In genomic region chr15:65376767-65377104, GRCh38 we compare ENCODE assay signal across 8 cellular contexts. TPM values are rescaled to one million over a fixed set of nuclear protein-coding genes. Genes with fewer than 3 reads are reported as not detected.
DNase-seq lines count a peak whose midpoint lies in the region; ATAC-seq lines count a peak whose summit lies in the region.

No MANE protein-coding gene starts in this region.

- H2BK5ac ChIP-seq in mesendoderm (ENCODE audit: low read length): peak overlapping the region; percentile 21

- H3K9me3 Mint-ChIP-seq in activated naive CD4-positive, alpha-beta T cell treated with anti-CD3 and anti-CD28 coated beads, Interleukin-2, amount 10 ng/mL, durations not matched to agents 7 days and 5 days: no peaks in the 10 kb centered on the region

- H3K79me1 ChIP-seq in mesendoderm (ENCODE audit: low read length): peaks cover 9% of the 10 kb centered on the region

- peaks cover 13% of the 10 kb centered on the region for H3K79me2 ChIP-seq in mesendoderm (ENCODE audit: control insufficient read depth, insufficient read depth, low read length)

- no peak overlapping the region for H3K23ac ChIP-seq in mesendoderm (ENCODE audit: low read length)

- peaks cover 6% of the 10 kb centered on the region for H3K4me1 ChIP-seq in mesendoderm (ENCODE audit: control insufficient read depth, low read depth, low read length)

- H3K4me1 Mint-ChIP-seq in activated naive CD4-positive, alpha-beta T cell treated with anti-CD3 and anti-CD28 coated beads, Interleukin-2, amount 10 ng/mL, durations not matched to agents 7 days and 5 days: peaks cover 14% of the 10 kb centered on the region

- H3K9ac ChIP-seq in mesendoderm (ENCODE audit: low read length): peak overlapping the region; percentile 76

- H3K27ac Mint-ChIP-seq in activated naive CD4-positive, alpha-beta T cell treated with anti-CD3 and anti-CD28 coated beads, Interleukin-2, amount 10 ng/mL, durations not matched to agents 7 days and 5 days: no peak overlapping the region

- H3K27me3 Mint-ChIP-seq in activated naive CD4-positive, alpha-beta T cell treated with anti-CD3 and anti-CD28 coated beads, Interleukin-2, amount 10 ng/mL, durations not matched to agents 7 days and 5 days: peaks cover 94% of the 10 kb centered on the region

- H2AK5ac ChIP-seq in mesendoderm (ENCODE audit: low read length): no peak overlapping the region

- peaks cover 2% of the 10 kb centered on the region for H3K36me3 ChIP-seq in mesendoderm (ENCODE audit: control insufficient read depth, insufficient read depth, low read length)

- H4K5ac ChIP-seq in mesendoderm (ENCODE audit: low read length): no peak overlapping the region

- peak overlapping the region; percentile 99 for H3K18ac ChIP-seq in mesendoderm (ENCODE audit: low read length)

- peak overlapping the region; percentile 38 for H3K4me3 Mint-ChIP-seq in activated naive CD4-positive, alpha-beta T cell treated with anti-CD3 and anti-CD28 coated beads, Interleukin-2, amount 10 ng/mL, durations not matched to agents 7 days and 5 days

- ATAC-seq in HG02970 (IDR thresholded peaks at IDR 0.05; ENCODE audit: low FRiP score, unreplicated experiment): no peak
- no peak for ATAC-seq in HG02759 (IDR thresholded peaks at IDR 0.05; ENCODE audit: unreplicated experiment)

- H3K27me3 ChIP-seq in mesendoderm (ENCODE audit: insufficient read depth, low read length, poor library complexity): no peaks in the 10 kb centered on the region

- H2BK15ac ChIP-seq in mesendoderm (replicated peaks; ENCODE audit: low read depth): no peak overlapping the region

- peak overlapping the region; percentile 93 for H3K27ac ChIP-seq in mesendoderm (ENCODE audit: low read depth, low read length)

- H2BK120ac ChIP-seq in mesendoderm (ENCODE audit: low read depth, low read length): no peak overlapping the region

- peak; percentile 27 for DNase-seq in activated naive CD4-positive, alpha-beta T cell treated with anti-CD3 and anti-CD28 coated beads, Interleukin-2, amount 10 ng/mL, durations not matched to agents 7 days and 5 days
- DNase-seq in activated naive CD4-positive, alpha-beta T cell (lab: John Stamatoyannopoulos, UW): no peak
- DNase-seq in cerebellar cortex (ENCODE audit: low spot score): peak; percentile 45
- DNase-seq in mesendoderm: peak; percentile 75
- no peak for DNase-seq in activated CD4-positive, CD25-positive, alpha-beta regulatory T cell (lab: John Stamatoyannopoulos, UW)
- DNase-seq in T1000 (lab: John Stamatoyannopoulos, UW): no peak

- H4K8ac ChIP-seq in mesendoderm (ENCODE audit: low read depth, low read length): no peak overlapping the region

- peak overlapping the region; percentile 5 for H3K4ac ChIP-seq in mesendoderm (ENCODE audit: low read depth, low read length)

- H3K4me3 ChIP-seq in mesendoderm (ENCODE audit: low read length): peak overlapping the region; percentile 45

- CTCF ChIA-PET in activated naive CD4-positive, alpha-beta T cell treated with anti-CD3 and anti-CD28 coated beads, Interleukin-2, amount 10 ng/mL, durations not matched to agents 7 days and 5 days (lab: Charles Lee): interaction anchor here (0.7 to 0.9 kb wide), 2 partner anchors 9 to 11 kb away, joined by 3 to 4 read pairs; no protein-coding TSS in a partner anchor

- WGBS in mesendoderm (ENCODE audit: extremely low coverage, insufficient coverage, low lambda C conversion rate): no CpG with 5 or more reads among the region's 21 CpGs

- no peaks in the 10 kb centered on the region for H3K36me3 Mint-ChIP-seq in activated naive CD4-positive, alpha-beta T cell treated with anti-CD3 and anti-CD28 coated beads, Interleukin-2, amount 10 ng/mL, durations not matched to agents 7 days and 5 days

- peak overlapping the region; percentile 91 for H3K56ac ChIP-seq in mesendoderm (ENCODE audit: low read length)

- peak overlapping the region; percentile 88 for H3K4me2 ChIP-seq in mesendoderm (ENCODE audit: low read length)

RNA-seq across cellular contexts. Expression of gene IGDCC3, which starts 1.1 kb away (rescaled TPM):
- 44.0 TPM for polyA plus RNA-seq in mesendoderm (2013, experiment 1 of 2)
- polyA plus RNA-seq in mesendoderm (2013, experiment 2 of 2): 43.7 TPM

RNA-seq across cellular contexts. Expression of gene IGDCC4, which starts 46.0 kb away (rescaled TPM):
- polyA plus RNA-seq in mesendoderm (2013, experiment 1 of 2): 1.7 TPM
- 1.8 TPM for polyA plus RNA-seq in mesendoderm (2013, experiment 2 of 2)

Comparison
In these comparisons a context has a peak if more than half of its experiments do, and no peak if none do; other contexts are left out.
1. DNase-seq: peak in activated naive CD4-positive, alpha-beta T cell treated with anti-CD3 and anti-CD28 coated beads, Interleukin-2, amount 10 ng/mL, durations not matched to agents 7 days and 5 days (single experiment), cerebellar cortex (single experiment) and mesendoderm (single experiment); none in activated naive CD4-positive, alpha-beta T cell (0 of 4), activated CD4-positive, CD25-positive, alpha-beta regulatory T cell (0 of 4) and T1000 (single experiment).